ENCODE assay signal across 8 cellular contexts in the genomic region with DNA sequence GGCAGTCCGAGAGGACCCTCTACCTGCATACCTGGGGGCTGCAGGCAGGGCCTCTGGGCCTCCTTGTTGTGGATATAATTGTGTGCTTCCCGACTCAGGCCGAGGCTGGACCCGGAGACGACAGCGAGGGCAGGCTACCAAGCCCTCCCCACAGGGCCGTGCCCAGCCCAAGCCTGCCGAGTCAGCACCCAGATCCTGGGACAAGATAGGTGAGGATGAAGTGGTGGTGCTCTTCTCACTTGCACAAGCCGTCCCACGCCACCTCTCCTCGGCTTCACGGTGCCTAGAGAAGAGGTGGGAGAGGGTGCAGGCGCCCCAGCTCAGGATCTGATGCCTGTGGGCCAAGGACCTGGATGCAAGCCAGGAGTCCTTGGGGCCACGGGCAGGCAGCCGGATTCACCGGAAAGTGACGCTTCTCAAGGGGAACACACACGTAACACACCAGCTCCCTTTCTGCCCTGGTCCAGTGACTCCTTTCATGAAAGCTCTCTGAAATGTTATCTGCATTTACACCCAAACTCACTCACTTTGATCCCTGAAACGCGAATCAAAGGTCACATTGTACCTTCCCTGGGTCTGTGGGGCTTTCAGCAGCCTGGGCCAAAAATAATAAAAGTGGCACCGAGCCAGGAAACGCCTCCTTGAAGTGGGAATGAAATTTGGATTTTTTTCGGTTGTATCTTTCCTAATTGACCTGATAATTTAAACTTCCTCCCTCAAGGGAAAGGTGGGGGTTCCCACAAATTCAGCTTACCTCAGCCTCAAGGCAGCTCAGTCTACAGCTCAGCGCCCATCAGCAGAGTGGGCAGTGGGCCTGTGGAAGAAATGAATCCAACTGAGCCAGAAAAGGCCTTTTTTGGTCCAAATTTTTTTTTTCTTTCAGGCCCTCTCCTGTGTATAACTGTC. TPM values are rescaled to one million over a fixed set of nuclear protein-coding genes. Genes with fewer than 3 reads are reported as not detected.
A peak's percentile ranks its signal among the peaks of the same experiment; 100 is the strongest.
DNase-seq lines count a peak whose midpoint lies in the region; ATAC-seq and TF ChIP-seq lines count a peak whose summit lies in the region.

No MANE protein-coding gene starts in this region.

- TF ChIP-seq EP300 in gastroesophageal sphincter (IDR thresholded peaks at IDR 0.05) (no peak), upper lobe of left lung (IDR thresholded peaks at IDR 0.05) (peak in 1 of 4 donors; percentile 25)

- H2AFZ ChIP-seq in osteoblast (ENCODE audit: low read length) = peak overlapping the region; percentile 92

- peaks cover 37 to 53% (median 48%) of the 10 kb centered on the region in 10 experiments for H3K4me1 ChIP-seq in BLaER1 treated with 17β-estradiol and CSF1 and Interleukin-3, amounts not matched to agents 10 nM and 100 nM
- H3K4me1 ChIP-seq in gastroesophageal sphincter = peaks cover 0 to 41% (median 20%) of the 10 kb centered on the region in 3 donors
- H3K4me1 ChIP-seq in osteoblast (ENCODE audit: insufficient read depth, low read length) = peaks cover 27% of the 10 kb centered on the region
- H3K4me1 ChIP-seq in upper lobe of left lung = peaks cover 28 to 48% (median 44%) of the 10 kb centered on the region in 4 donors

- peak overlapping the region; percentile 93 for H3K27ac Mint-ChIP-seq in activated T-helper 2 cell treated with anti-CD3 and anti-CD28 coated beads, Interferon-gamma antibody, Interleukin-2, Interleukin-4, amounts not matched to agents 10 μg/mL and 5 μg/mL and 100 μg/mL, durations not matched to agents 14 hours and 24 hours and 36 hours

- peaks cover 5 to 38% (median 33%) of the 10 kb centered on the region in 11 experiments; a peak in 20 of 22 replicates for H4K20me1 ChIP-seq in BLaER1 treated with 17β-estradiol and CSF1 and Interleukin-3, amounts not matched to agents 10 nM and 100 nM
- H4K20me1 ChIP-seq in osteoblast (ENCODE audit: insufficient read depth, low read length) = peaks cover 23% of the 10 kb centered on the region

- H3K9me3 ChIP-seq in BLaER1 treated with 17β-estradiol and CSF1 and Interleukin-3, amounts not matched to agents 10 nM and 100 nM (replicated peaks in 1 of 11) = no peaks in the 10 kb centered on the region
- no peaks in the 10 kb centered on the region for H3K9me3 ChIP-seq in gastroesophageal sphincter
- H3K9me3 ChIP-seq in osteoblast (ENCODE audit: low read depth, low read length) = no peaks in the 10 kb centered on the region
- no peaks in the 10 kb centered on the region for H3K9me3 ChIP-seq in upper lobe of left lung

- peak overlapping the region; percentile 98 for H3K4me3 Mint-ChIP-seq in activated T-helper 2 cell treated with anti-CD3 and anti-CD28 coated beads, Interferon-gamma antibody, Interleukin-2, Interleukin-4, amounts not matched to agents 10 μg/mL and 5 μg/mL and 100 μg/mL, durations not matched to agents 14 hours and 24 hours and 36 hours (ENCODE audit: low read depth)

- no peaks in the 10 kb centered on the region for H3K9me3 Mint-ChIP-seq in activated T-helper 2 cell treated with anti-CD3 and anti-CD28 coated beads, Interferon-gamma antibody, Interleukin-2, Interleukin-4, amounts not matched to agents 10 μg/mL and 5 μg/mL and 100 μg/mL, durations not matched to agents 14 hours and 24 hours and 36 hours

- H3K36me3 ChIP-seq in BLaER1 treated with 17β-estradiol and CSF1 and Interleukin-3, amounts not matched to agents 10 nM and 100 nM = peaks cover 15 to 31% (median 23%) of the 10 kb centered on the region in 11 experiments
- peaks cover 0 to 18% of the 10 kb centered on the region in 2 donors for H3K36me3 ChIP-seq in gastroesophageal sphincter
- H3K36me3 ChIP-seq in osteoblast (ENCODE audit: insufficient read depth, low read length) = peaks cover 17% of the 10 kb centered on the region
- H3K36me3 ChIP-seq in upper lobe of left lung = peaks cover 0 to 17% (median 11%) of the 10 kb centered on the region in 4 donors

- ATAC-seq in HG03442 (IDR thresholded peaks at IDR 0.05; ENCODE audit: unreplicated experiment) (peak; percentile 15), gastroesophageal sphincter (peak; percentile 10), upper lobe of left lung (ENCODE audit: low FRiP score in 2 of 2) (peak; percentile 6 to 36)

- H3K4me2 ChIP-seq in BLaER1 treated with 17β-estradiol and CSF1 and Interleukin-3, amounts not matched to agents 10 nM and 100 nM = peak overlapping the region; percentile 92 to 100 (median 96)
- peak overlapping the region; percentile 95 for H3K4me2 ChIP-seq in osteoblast (ENCODE audit: insufficient read depth, low read length)

- peak overlapping the region; percentile 83 to 95 (median 92) for H3K9ac ChIP-seq in BLaER1 treated with 17β-estradiol and CSF1 and Interleukin-3, amounts not matched to agents 10 nM and 100 nM

- H3K27me3 ChIP-seq in BLaER1 treated with 17β-estradiol and CSF1 and Interleukin-3, amounts not matched to agents 10 nM and 100 nM = no peaks in the 10 kb centered on the region
- no peaks in the 10 kb centered on the region for H3K27me3 ChIP-seq in gastroesophageal sphincter
- H3K27me3 ChIP-seq in osteoblast (ENCODE audit: insufficient read depth, low read length) = no peaks in the 10 kb centered on the region
- H3K27me3 ChIP-seq in upper lobe of left lung = no peaks in the 10 kb centered on the region

- peaks cover 56% of the 10 kb centered on the region for H3K79me2 ChIP-seq in osteoblast (ENCODE audit: insufficient read depth, low read length)

- no peaks in the 10 kb centered on the region for H3K27me3 Mint-ChIP-seq in activated T-helper 2 cell treated with anti-CD3 and anti-CD28 coated beads, Interferon-gamma antibody, Interleukin-2, Interleukin-4, amounts not matched to agents 10 μg/mL and 5 μg/mL and 100 μg/mL, durations not matched to agents 14 hours and 24 hours and 36 hours (ENCODE audit: low read depth)

- peak; percentile 51 for DNase-seq in activated T-helper 2 cell treated with anti-CD3 and anti-CD28 coated beads, Interferon-gamma antibody, Interleukin-2, Interleukin-4, amounts not matched to agents 10 μg/mL and 5 μg/mL and 100 μg/mL, durations not matched to agents 14 hours and 24 hours and 36 hours (ENCODE audit: low spot score)
- DNase-seq in osteoblast (ENCODE audit: insufficient read length, low spot score, missing footprints) (peak; percentile 90), upper lobe of left lung (peak; percentile 82 to 86)

- H3K4me3 ChIP-seq in BLaER1 treated with 17β-estradiol and CSF1 and Interleukin-3, amounts not matched to agents 10 nM and 100 nM = peak overlapping the region; percentile 82 to 100 (median 94)
- H3K4me3 ChIP-seq in gastroesophageal sphincter (peak overlapping the region; percentile 73 to 83), osteoblast (ENCODE audit: insufficient read depth, low read length) (peak overlapping the region; percentile 99), upper lobe of left lung (peak overlapping the region; percentile 30 to 88 (median 70))

- TF ChIP-seq POLR2A in GM19099 (IDR thresholded peaks at IDR 0.05; ENCODE audit: extremely low read depth, insufficient read length, low read depth) = peak; percentile 33
- TF ChIP-seq POLR2A in gastroesophageal sphincter (IDR thresholded peaks at IDR 0.05) = no peak
- no peak for TF ChIP-seq POLR2A in upper lobe of left lung (IDR thresholded peaks at IDR 0.05)

- H3K27ac ChIP-seq in BLaER1 treated with 17β-estradiol and CSF1 and Interleukin-3, amounts not matched to agents 10 nM and 100 nM = peak overlapping the region; percentile 69 to 96 (median 90)
- H3K27ac ChIP-seq in gastroesophageal sphincter (peak overlapping the region; percentile 72 to 97 (median 94)), osteoblast (ENCODE audit: low read depth, low read length) (peak overlapping the region; percentile 92), upper lobe of left lung (peak overlapping the region; percentile 86 to 99 (median 93))

- no peak for TF ChIP-seq CTCF in gastroesophageal sphincter (IDR thresholded peaks at IDR 0.05)
- TF ChIP-seq CTCF in osteoblast (IDR thresholded peaks at IDR 0.05; ENCODE audit: extremely low read depth, low read depth, low read length) = no peak
- no peak for TF ChIP-seq CTCF in upper lobe of left lung (IDR thresholded peaks at IDR 0.05)

- H3K4me1 Mint-ChIP-seq in activated T-helper 2 cell treated with anti-CD3 and anti-CD28 coated beads, Interferon-gamma antibody, Interleukin-2, Interleukin-4, amounts not matched to agents 10 μg/mL and 5 μg/mL and 100 μg/mL, durations not matched to agents 14 hours and 24 hours and 36 hours (ENCODE audit: low read depth) = peaks cover 35% of the 10 kb centered on the region

- peaks cover 33% of the 10 kb centered on the region for H3K36me3 Mint-ChIP-seq in activated T-helper 2 cell treated with anti-CD3 and anti-CD28 coated beads, Interferon-gamma antibody, Interleukin-2, Interleukin-4, amounts not matched to agents 10 μg/mL and 5 μg/mL and 100 μg/mL, durations not matched to agents 14 hours and 24 hours and 36 hours (ENCODE audit: low read depth)

- intact Hi-C loops in activated T-helper 2 cell treated with anti-CD3 and anti-CD28 coated beads, Interferon-gamma antibody, Interleukin-2, Interleukin-4, amounts not matched to agents 10 μg/mL and 5 μg/mL and 100 μg/mL, durations not matched to agents 14 hours and 24 hours and 36 hours (cut with micrococcal nuclease) = loop anchor here (2.0 to 5.0 kb wide), 2 partner anchors 125 to 262 kb away; partner anchors contain the start of genes RANBP1 and TRMT2A

- WGBS in gastroesophageal sphincter (ENCODE audit: low coverage in 1 of 2), 2 donors = 7 to 17% methylated on average over 3 to 10 of the region's 24 CpGs
- WGBS in upper lobe of left lung, 2 donors = 5 to 7% methylated on average over 15 to 23 of the region's 24 CpGs

TF ChIP-seq in PFSK-1, 5 proteins besides CTCF, POLR2A, EP300 and RAD21 (continues in another document):
- TF ChIP-seq TAF1 (IDR thresholded peaks at IDR 0.05; ENCODE audit: borderline replicate concordance, insufficient read depth, low read length) = 0 out of 2 replicates have a peak, but pooled peaks have one; percentile 47

RNA-seq across cellular contexts. Expression of gene GNB1L, which starts 1.1 kb away (rescaled TPM):
- 33.4 TPM for polyA plus RNA-seq in PFSK-1 (2012; ENCODE audit: insufficient read length, low read depth)
- total RNA-seq in activated T-helper 2 cell treated with anti-CD3 and anti-CD28 coated beads, Interferon-gamma antibody, Interleukin-2, Interleukin-4, amounts not matched to agents 10 μg/mL and 5 μg/mL and 100 μg/mL, durations not matched to agents 14 hours and 24 hours and 36 hours = 14.7 and 17.7 TPM in 2 replicates
- total RNA-seq in gastroesophageal sphincter = 1 to 10 TPM; 4.8 to 8.7 (median 7.4) TPM
- total RNA-seq in osteoblast = 4.0 and 5.6 TPM in 2 replicates
- total RNA-seq in upper lobe of left lung = 10 to 100 TPM in 1 of 6 donors, 1 to 10 TPM in 4, under 1 TPM in 1; 0.78 to 11.1 (median 6.8) TPM

RNA-seq across cellular contexts. Expression of gene RTL10, which starts 1.1 kb away (rescaled TPM):
- polyA plus RNA-seq in PFSK-1 (2012; ENCODE audit: insufficient read length, low read depth) = 11.0 TPM
- total RNA-seq in activated T-helper 2 cell treated with anti-CD3 and anti-CD28 coated beads, Interferon-gamma antibody, Interleukin-2, Interleukin-4, amounts not matched to agents 10 μg/mL and 5 μg/mL and 100 μg/mL, durations not matched to agents 14 hours and 24 hours and 36 hours = 16.6 and 19.0 TPM in 2 replicates
- total RNA-seq in gastroesophageal sphincter (10 to 100 TPM in 2 of 4 donors, 1 to 10 TPM in 2; 6.6 to 15.9 (median 10.4) TPM), osteoblast (10.3 and 11.9 TPM in 2 replicates), upper lobe of left lung (10 to 100 TPM; 16.4 to 27.4 (median 24.1) TPM)

Comparison
In these comparisons a context has a peak if more than half of its experiments do, and no peak if none do; other contexts are left out.
1. Peak in every context shown above with its lines: DNase-seq, ATAC-seq, H3K4me3 ChIP-seq and H3K27ac ChIP-seq.